Comparison of ENCODE assay signal across 1 cellular context in genomic region chr10:482848-483247, GRCh38.
TF ChIP-seq lines count a peak whose summit lies in the region.

No MANE protein-coding gene starts in this region.

TF ChIP-seq in WTC11, 78 proteins besides CTCF, POLR2A, EP300 and RAD21 (continued from another document):
- TF ChIP-seq, protein P1, sequence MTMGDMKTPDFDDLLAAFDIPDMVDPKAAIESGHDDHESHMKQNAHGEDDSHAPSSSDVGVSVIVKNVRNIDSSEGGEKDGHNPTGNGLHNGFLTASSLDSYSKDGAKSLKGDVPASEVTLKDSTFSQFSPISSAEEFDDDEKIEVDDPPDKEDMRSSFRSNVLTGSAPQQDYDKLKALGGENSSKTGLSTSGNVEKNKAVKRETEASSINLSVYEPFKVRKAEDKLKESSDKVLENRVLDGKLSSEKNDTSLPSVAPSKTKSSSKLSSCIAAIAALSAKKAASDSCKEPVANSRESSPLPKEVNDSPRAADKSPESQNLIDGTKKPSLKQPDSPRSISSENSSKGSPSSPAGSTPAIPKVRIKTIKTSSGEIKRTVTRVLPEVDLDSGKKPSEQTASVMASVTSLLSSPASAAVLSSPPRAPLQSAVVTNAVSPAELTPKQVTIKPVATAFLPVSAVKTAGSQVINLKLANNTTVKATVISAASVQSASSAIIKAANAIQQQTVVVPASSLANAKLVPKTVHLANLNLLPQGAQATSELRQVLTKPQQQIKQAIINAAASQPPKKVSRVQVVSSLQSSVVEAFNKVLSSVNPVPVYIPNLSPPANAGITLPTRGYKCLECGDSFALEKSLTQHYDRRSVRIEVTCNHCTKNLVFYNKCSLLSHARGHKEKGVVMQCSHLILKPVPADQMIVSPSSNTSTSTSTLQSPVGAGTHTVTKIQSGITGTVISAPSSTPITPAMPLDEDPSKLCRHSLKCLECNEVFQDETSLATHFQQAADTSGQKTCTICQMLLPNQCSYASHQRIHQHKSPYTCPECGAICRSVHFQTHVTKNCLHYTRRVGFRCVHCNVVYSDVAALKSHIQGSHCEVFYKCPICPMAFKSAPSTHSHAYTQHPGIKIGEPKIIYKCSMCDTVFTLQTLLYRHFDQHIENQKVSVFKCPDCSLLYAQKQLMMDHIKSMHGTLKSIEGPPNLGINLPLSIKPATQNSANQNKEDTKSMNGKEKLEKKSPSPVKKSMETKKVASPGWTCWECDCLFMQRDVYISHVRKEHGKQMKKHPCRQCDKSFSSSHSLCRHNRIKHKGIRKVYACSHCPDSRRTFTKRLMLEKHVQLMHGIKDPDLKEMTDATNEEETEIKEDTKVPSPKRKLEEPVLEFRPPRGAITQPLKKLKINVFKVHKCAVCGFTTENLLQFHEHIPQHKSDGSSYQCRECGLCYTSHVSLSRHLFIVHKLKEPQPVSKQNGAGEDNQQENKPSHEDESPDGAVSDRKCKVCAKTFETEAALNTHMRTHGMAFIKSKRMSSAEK (CRISPR knock-in tag; IDR thresholded peaks at IDR 0.05; ENCODE audit: borderline replicate concordance), result no peak
- TF ChIP-seq ETV6 (CRISPR knock-in tag; IDR thresholded peaks at IDR 0.05), result no peak
TF ChIP-seq in WTC11: peak in this region for 0.
